ENCODE assay signal across 29 cellular contexts in genomic region chr1:216535059-216535458, GRCh38.
"Had no signal": no experiment of that assay in that cellular context is flagged by ENCODE, and none has a peak within 500 bp of the region (broad histone marks: within the 10 kb centered on the region; RNA-seq: fewer than 3 reads in every experiment).

No MANE protein-coding gene starts in this region.

- H3K4me3 ChIP-seq: ascending aorta, esophagus muscularis mucosa, heart right ventricle, left ventricle myocardium inferior, lung, mucosa of descending colon, thoracic aorta had no signal

- FAIRE-seq: small intestine, TTC549, urothelium cell line had no signal

- ATAC-seq: heart right ventricle; mucosa of descending colon; sciatic nerve; stimulated activated effector memory CD8-positive, alpha-beta T cell treated with anti-CD3 and anti-CD28 coated beads, Interleukin-12 subunit alpha, Interleukin-12 subunit beta, amount 100 ng/mL, for 72 hours had no signal

- H3K36me3 Mint-ChIP-seq: activated naive CD8-positive, alpha-beta T cell treated with anti-CD3 and anti-CD28 coated beads for 36 hours; brain; stimulated activated effector memory CD8-positive, alpha-beta T cell treated with anti-CD3 and anti-CD28 coated beads, Interleukin-12 subunit alpha, Interleukin-12 subunit beta, amount 100 ng/mL, for 72 hours had no signal

- H3K4me1 Mint-ChIP-seq: activated naive CD8-positive, alpha-beta T cell treated with anti-CD3 and anti-CD28 coated beads for 36 hours; stimulated activated effector memory CD8-positive, alpha-beta T cell treated with anti-CD3 and anti-CD28 coated beads, Interleukin-12 subunit alpha, Interleukin-12 subunit beta, amount 100 ng/mL, for 72 hours had no signal

- H3K9me3 Mint-ChIP-seq: activated T-helper 1 cell treated with anti-CD3 and anti-CD28 coated beads, Interleukin-12 subunit alpha, Interleukin-12 subunit beta, Interleukin-2, Interleukin-4 antibody, amounts not matched to agents 30 ng/mL and 10 ng/mL and 1 ng/mL, durations not matched to agents 14 hours and 24 hours and 36 hours; brain; nephron; T-helper 2 cell treated with Interferon-gamma antibody and Interleukin-4, amounts not matched to agents 5 μg/mL and 100 μg/mL, for 36 hours had no signal

- DNase-seq: activated CD4-positive, alpha-beta T cell treated with anti-CD3 and anti-CD28 coated beads for 4 hours; activated CD4-positive, alpha-beta T cell treated with anti-CD3 and anti-CD28 coated beads, Interleukin-2, amount 50 U/mL, for 48 hours; activated CD8-positive, alpha-beta memory T cell treated with anti-CD3 and anti-CD28 coated beads, Interleukin-2, amount 50 U/mL, for 4 hours; activated effector memory CD4-positive, alpha-beta T cell treated with anti-CD3 and anti-CD28 coated beads, Interleukin-2, amount 50 U/mL, for 16 hours; activated naive CD4-positive, alpha-beta T cell treated with anti-CD3 and anti-CD28 coated beads for 36 hours; activated naive CD8-positive, alpha-beta T cell treated with anti-CD3 and anti-CD28 coated beads for 36 hours; activated T-cell treated with anti-CD3 and anti-CD28 coated beads, Interleukin-2, amount 50 U/mL, for 1 hour; caudate nucleus; heart right ventricle; islet precursor cell; left ventricle myocardium inferior; mucosa of descending colon; small intestine; stimulated activated CD4-positive, alpha-beta T cell treated with anti-CD3 and anti-CD28 coated beads, Interleukin-4, amount 100 ng/mL, for 24 hours; T-helper 1 cell had no signal

- H3K4me3 Mint-ChIP-seq: activated naive CD4-positive, alpha-beta T cell treated with anti-CD3 and anti-CD28 coated beads for 36 hours; activated naive CD8-positive, alpha-beta T cell treated with anti-CD3 and anti-CD28 coated beads for 36 hours; activated T-helper 1 cell treated with anti-CD3 and anti-CD28 coated beads, Interleukin-12 subunit alpha, Interleukin-12 subunit beta, Interleukin-2, Interleukin-4 antibody, amounts not matched to agents 30 ng/mL and 10 ng/mL and 1 ng/mL, durations not matched to agents 14 hours and 24 hours and 36 hours; brain; nephron; stimulated activated effector memory CD8-positive, alpha-beta T cell treated with anti-CD3 and anti-CD28 coated beads, Interleukin-12 subunit alpha, Interleukin-12 subunit beta, amount 100 ng/mL, for 72 hours; stimulated activated naive CD8-positive, alpha-beta T cell treated with anti-CD3 and anti-CD28 coated beads, Interleukin-15, Interleukin-2, amounts not matched to agents 100 ng/mL and 50 ng/mL, for 24 hours; T-helper 2 cell treated with Interferon-gamma antibody and Interleukin-4, amounts not matched to agents 5 μg/mL and 100 μg/mL, for 36 hours had no signal

- H3K27me3 ChIP-seq: ascending aorta, esophagus muscularis mucosa, heart right ventricle had no signal

- H3K27ac Mint-ChIP-seq: activated naive CD4-positive, alpha-beta T cell treated with anti-CD3 and anti-CD28 coated beads for 36 hours; activated naive CD8-positive, alpha-beta T cell treated with anti-CD3 and anti-CD28 coated beads for 36 hours; activated T-helper 1 cell treated with anti-CD3 and anti-CD28 coated beads, Interleukin-12 subunit alpha, Interleukin-12 subunit beta, Interleukin-2, Interleukin-4 antibody, amounts not matched to agents 30 ng/mL and 10 ng/mL and 1 ng/mL, durations not matched to agents 14 hours and 24 hours and 36 hours; brain; nephron; progenitor cell of endocrine pancreas; stimulated activated effector memory CD8-positive, alpha-beta T cell treated with anti-CD3 and anti-CD28 coated beads, Interleukin-12 subunit alpha, Interleukin-12 subunit beta, amount 100 ng/mL, for 72 hours; stimulated activated naive CD8-positive, alpha-beta T cell treated with anti-CD3 and anti-CD28 coated beads, Interleukin-15, Interleukin-2, amounts not matched to agents 100 ng/mL and 50 ng/mL, for 24 hours; T-helper 2 cell treated with Interferon-gamma antibody and Interleukin-4, amounts not matched to agents 5 μg/mL and 100 μg/mL, for 36 hours had no signal

- H3K27me3 Mint-ChIP-seq: activated naive CD8-positive, alpha-beta T cell treated with anti-CD3 and anti-CD28 coated beads for 36 hours; progenitor cell of endocrine pancreas; stimulated activated naive CD8-positive, alpha-beta T cell treated with anti-CD3 and anti-CD28 coated beads, Interleukin-15, Interleukin-2, amounts not matched to agents 100 ng/mL and 50 ng/mL, for 24 hours had no signal

- H3K36me3 ChIP-seq: ascending aorta, esophagus muscularis mucosa, heart right ventricle, left ventricle myocardium inferior, thoracic aorta had no signal
